In genomic region chr6:2120912-2121311, GRCh38 we compare ENCODE assay signal across 8 cellular contexts.
"Had no signal": no experiment of that assay in that cellular context is flagged by ENCODE, and none has a peak within 500 bp of the region (broad histone marks: within the 10 kb centered on the region; RNA-seq: fewer than 3 reads in every experiment).

No MANE protein-coding gene starts in this region.

- H3K4me3 ChIP-seq: GM12878 had no signal

- FAIRE-seq: G401.6, GM12878, GM12891, GM12892, GM18507, GM19239 had no signal

- DNase-seq: GDM1, GF-D8 had no signal

- ATAC-seq: GM12878 had no signal
